Comparison of ENCODE assay signal across 8 cellular contexts in genomic region chr5:147391781-147392180, GRCh38.
DNase-seq lines count a peak whose midpoint lies in the region; ATAC-seq and TF ChIP-seq lines count a peak whose summit lies in the region.

No MANE protein-coding gene starts in this region.

- no peaks in the 10 kb centered on the region for H4K20me1 ChIP-seq in SK-N-SH (ENCODE audit: insufficient read depth)

- TF ChIP-seq EP300 in SK-N-SH (IDR thresholded peaks at IDR 0.05; ENCODE audit: borderline replicate concordance in 1 of 2, low read depth in 1 of 2, low read length in 1 of 2) (no peak), sigmoid colon (IDR thresholded peaks at IDR 0.05) (no peak)

- peak; percentile 68 for DNase-seq in ELF-1 (ENCODE audit: low read depth, low spot score)
- DNase-seq in SK-N-SH = peak; percentile 60
- peak; percentile 20 for DNase-seq in globus pallidus (ENCODE audit: low spot score)
- peak; percentile 78 for DNase-seq in sigmoid colon
- no peak for DNase-seq in DMS79 treated with DMSO at 0.1 percent for 48 hours (lab: John Stamatoyannopoulos, UW)
- DNase-seq in NCI-H774 (lab: John Stamatoyannopoulos, UW) = no peak

- TF ChIP-seq RAD21 in SK-N-SH (IDR thresholded peaks at IDR 0.05; ENCODE audit: low read length) = peak; percentile 76

- H3K4me1 ChIP-seq in SK-N-SH (ENCODE audit: control insufficient read depth in 1 of 2, insufficient read depth in 2 of 2, low read depth in 1 of 2, low read length in 1 of 2) (peaks cover 0 to 33% of the 10 kb centered on the region in 2 experiments; a peak in 2 of 4 replicates), sigmoid colon (peaks cover 0 to 20% (median 7%) of the 10 kb centered on the region in 4 donors)

- H3K9ac ChIP-seq in SK-N-SH = no peak overlapping the region

- ATAC-seq in GM21367 (IDR thresholded peaks at IDR 0.05; ENCODE audit: unreplicated experiment) = peak; percentile 92
- peak; percentile 99 for ATAC-seq in HG03469 (IDR thresholded peaks at IDR 0.05; ENCODE audit: unreplicated experiment)

- POLR2A ChIA-PET in SK-N-SH (lab: Yijun Ruan, JAX) = no interaction called here

- no peaks in the 10 kb centered on the region for H3K79me2 ChIP-seq in SK-N-SH (ENCODE audit: insufficient read depth)

- TF ChIP-seq CTCF in SK-N-SH (IDR thresholded peaks at IDR 0.05) (peak; percentile 59), sigmoid colon (IDR thresholded peaks at IDR 0.05) (peak; percentile 55 to 72 (median 56))

- H3F3A ChIP-seq in SK-N-SH (replicated peaks; ENCODE audit: insufficient read depth) = no peaks in the 10 kb centered on the region

- H3K27ac ChIP-seq in SK-N-SH (ENCODE audit: low read depth in 2 of 2, low read length in 1 of 2) = no peak overlapping the region; a peak in 1 of 4 replicates
- H3K27ac ChIP-seq in sigmoid colon = peak overlapping the region in 3 of 4 donors; percentile 34 to 58 (median 49)

- no peak for TF ChIP-seq POLR2A in sigmoid colon (IDR thresholded peaks at IDR 0.05)

- H3K4me2 ChIP-seq in SK-N-SH = no peak overlapping the region

- intact Hi-C loops in sigmoid colon (cut with DNase I) = loop anchor here (5.0 kb wide), 2 partner anchors 171 to 186 kb away; no protein-coding TSS in a partner anchor

- H3K36me3 ChIP-seq in SK-N-SH (replicated peaks in 1 of 2; ENCODE audit: control insufficient read depth in 1 of 2, insufficient read depth in 2 of 2, low read length in 1 of 2) (peaks cover 40 to 71% of the 10 kb centered on the region in 2 experiments), sigmoid colon (peaks cover 0 to 59% (median 29%) of the 10 kb centered on the region in 4 donors)

- H3K4me3 ChIP-seq in SK-N-SH (ENCODE audit: low read depth in 2 of 2, low read length in 1 of 2) = no peak overlapping the region; a peak in 1 of 4 replicates
- H3K4me3 ChIP-seq in sigmoid colon = no peak overlapping the region

- CTCF ChIA-PET in SK-N-SH (lab: Yijun Ruan, JAX) = interaction anchor here (0.6 to 4.2 kb wide), 28 partner anchors 9 to 927 kb away, joined by 3 to 23 read pairs (median 4); no protein-coding TSS in a partner anchor

- no peaks in the 10 kb centered on the region for H3K27me3 ChIP-seq in SK-N-SH (ENCODE audit: insufficient read depth)
- no peaks in the 10 kb centered on the region for H3K27me3 ChIP-seq in sigmoid colon

- H3K9me3 ChIP-seq in SK-N-SH (no peaks in the 10 kb centered on the region), sigmoid colon (no peaks in the 10 kb centered on the region)

- H2AFZ ChIP-seq in SK-N-SH (ENCODE audit: low read depth) = no peak overlapping the region

- WGBS in SK-N-SH (ENCODE audit: low lambda C conversion rate) = 71% methylated on average over 5 of the region's 5 CpGs
- WGBS in sigmoid colon, 2 donors = 63 to 72% methylated on average over 5 of the region's 5 CpGs

- no peaks in the 10 kb centered on the region for H3K9me2 ChIP-seq in SK-N-SH

TF ChIP-seq in SK-N-SH, 30 proteins besides CTCF, POLR2A, EP300 and RAD21:
- no peak for TF ChIP-seq CHD2 (IDR thresholded peaks at IDR 0.05; ENCODE audit: low read length, partially characterized antibody)
- TF ChIP-seq PBX3 (IDR thresholded peaks at IDR 0.05) = no peak
- TF ChIP-seq ELF1 (IDR thresholded peaks at IDR 0.05) = no peak
- no peak for TF ChIP-seq TCF12 (IDR thresholded peaks at IDR 0.05)
- TF ChIP-seq NRF1 (IDR thresholded peaks at IDR 0.05; ENCODE audit: low read depth, low read length) = no peak
- no peak for TF ChIP-seq IRF3 (IDR thresholded peaks at IDR 0.05; ENCODE audit: low read depth, low read length)
- TF ChIP-seq FOXM1 (IDR thresholded peaks at IDR 0.05; ENCODE audit: low read depth) = no peak
- TF ChIP-seq FOSL2 (IDR thresholded peaks at IDR 0.05; ENCODE audit: borderline replicate concordance, low read depth) = peak; percentile 67; the same call in 1 of the 2 replicates
- TF ChIP-seq, protein P1, sequence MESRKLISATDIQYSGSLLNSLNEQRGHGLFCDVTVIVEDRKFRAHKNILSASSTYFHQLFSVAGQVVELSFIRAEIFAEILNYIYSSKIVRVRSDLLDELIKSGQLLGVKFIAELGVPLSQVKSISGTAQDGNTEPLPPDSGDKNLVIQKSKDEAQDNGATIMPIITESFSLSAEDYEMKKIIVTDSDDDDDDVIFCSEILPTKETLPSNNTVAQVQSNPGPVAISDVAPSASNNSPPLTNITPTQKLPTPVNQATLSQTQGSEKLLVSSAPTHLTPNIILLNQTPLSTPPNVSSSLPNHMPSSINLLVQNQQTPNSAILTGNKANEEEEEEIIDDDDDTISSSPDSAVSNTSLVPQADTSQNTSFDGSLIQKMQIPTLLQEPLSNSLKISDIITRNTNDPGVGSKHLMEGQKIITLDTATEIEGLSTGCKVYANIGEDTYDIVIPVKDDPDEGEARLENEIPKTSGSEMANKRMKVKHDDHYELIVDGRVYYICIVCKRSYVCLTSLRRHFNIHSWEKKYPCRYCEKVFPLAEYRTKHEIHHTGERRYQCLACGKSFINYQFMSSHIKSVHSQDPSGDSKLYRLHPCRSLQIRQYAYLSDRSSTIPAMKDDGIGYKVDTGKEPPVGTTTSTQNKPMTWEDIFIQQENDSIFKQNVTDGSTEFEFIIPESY (IDR thresholded peaks at IDR 0.05; ENCODE audit: borderline replicate concordance, low read depth) = no peak
- TF ChIP-seq TEAD4 (IDR thresholded peaks at IDR 0.05; ENCODE audit: borderline replicate concordance, insufficient read depth) = no peak
- TF ChIP-seq JUND (IDR thresholded peaks at IDR 0.05) = peak; percentile 31; the same call in 1 of the 2 replicates
- TF ChIP-seq EZH2phosphoT487 (IDR thresholded peaks at IDR 0.05; ENCODE audit: borderline replicate concordance, low read depth) = no peak
- TF ChIP-seq SMC3 (IDR thresholded peaks at IDR 0.05; ENCODE audit: low read depth, low read length) = peak; percentile 52
- TF ChIP-seq, protein P2, sequence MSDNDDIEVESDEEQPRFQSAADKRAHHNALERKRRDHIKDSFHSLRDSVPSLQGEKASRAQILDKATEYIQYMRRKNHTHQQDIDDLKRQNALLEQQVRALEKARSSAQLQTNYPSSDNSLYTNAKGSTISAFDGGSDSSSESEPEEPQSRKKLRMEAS (IDR thresholded peaks at IDR 0.05; ENCODE audit: low read depth) = no peak
- TF ChIP-seq SIN3A (IDR thresholded peaks at IDR 0.05; ENCODE audit: borderline replicate concordance, low read depth, low read length) = no peak

Comparison
In these comparisons a context has a peak if more than half of its experiments do, and no peak if none do; other contexts are left out.
1. DNase-seq: peak in ELF-1 (single experiment), SK-N-SH (single experiment), globus pallidus (single experiment) and sigmoid colon (single experiment); none in DMS79 treated with DMSO at 0.1 percent for 48 hours (single experiment) and NCI-H774 (single experiment).
2. H3K27ac ChIP-seq: peak in sigmoid colon (3 of 4); none in SK-N-SH (0 of 2).